In the genomic region with DNA sequence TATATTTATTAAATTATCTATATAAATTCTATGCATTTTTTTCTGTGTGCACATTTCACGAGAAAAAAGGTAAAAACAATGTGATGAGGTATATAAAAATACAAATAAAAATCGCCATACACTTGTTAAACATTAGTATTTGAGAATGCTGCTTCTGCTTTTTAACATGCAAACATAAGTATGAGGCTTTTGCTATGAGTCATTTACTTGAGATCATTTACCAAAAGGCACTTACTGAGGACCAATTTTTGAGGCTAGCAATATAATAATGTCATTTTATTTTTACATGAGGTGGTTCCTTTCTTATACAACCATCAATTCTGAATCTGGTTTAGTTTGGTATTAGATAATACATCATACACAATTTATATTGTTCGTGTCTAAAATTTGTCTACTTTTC, we compare ENCODE assay signal across 12 cellular contexts. TPM values are rescaled to one million over a fixed set of nuclear protein-coding genes. Genes with fewer than 3 reads are reported as not detected.
A peak's percentile ranks its signal among the peaks of the same experiment; 100 is the strongest.
DNase-seq lines count a peak whose midpoint lies in the region; ATAC-seq and TF ChIP-seq lines count a peak whose summit lies in the region.
"Had no signal": no experiment of that assay in that cellular context is flagged by ENCODE, and none has a peak within 500 bp of the region (broad histone marks: within the 10 kb centered on the region; RNA-seq: fewer than 3 reads in every experiment).

No MANE protein-coding gene starts in this region.

- H3K27me3 Mint-ChIP-seq in endothelial cell (ENCODE audit: unreplicated experiment): peaks cover 3% of the 10 kb centered on the region
- H3K27me3 Mint-ChIP-seq: activated CD4-positive, alpha-beta T cell treated with anti-CD3 and anti-CD28 coated beads, Interleukin-2, amount 10 ng/mL, durations not matched to agents 24 days and 14 days; activated naive CD8-positive, alpha-beta T cell had no signal

- H3K4me1 Mint-ChIP-seq in endothelial cell (ENCODE audit: unreplicated experiment): peaks cover under 1% of the 10 kb centered on the region

- TF ChIP-seq CTCF in endothelial cell (IDR thresholded peaks at IDR 0.05; ENCODE audit: unreplicated experiment) (no peak), adrenal gland (IDR thresholded peaks at IDR 0.05) (no peak), upper lobe of left lung (IDR thresholded peaks at IDR 0.05) (no peak), psoas muscle (IDR thresholded peaks at IDR 0.05) (no peak)

- no peak overlapping the region for H3K4me3 Mint-ChIP-seq in endothelial cell (ENCODE audit: unreplicated experiment)
- H3K4me3 Mint-ChIP-seq: activated CD4-positive, alpha-beta T cell treated with anti-CD3 and anti-CD28 coated beads, Interleukin-2, amount 10 ng/mL, durations not matched to agents 24 days and 14 days; activated naive CD8-positive, alpha-beta T cell had no signal

- DNase-seq in SIG-M5 (lab: John Stamatoyannopoulos, UW) (peak; percentile 15), endothelial cell (ENCODE audit: low spot score) (no peak), adrenal gland (no peak), upper lobe of left lung (no peak), psoas muscle (no peak)
- DNase-seq: activated CD4-positive, alpha-beta T cell treated with anti-CD3 and anti-CD28 coated beads, Interleukin-2, amount 10 ng/mL, durations not matched to agents 24 days and 14 days had no signal

- no peak for TF ChIP-seq EP300 in upper lobe of left lung (IDR thresholded peaks at IDR 0.05)

- ATAC-seq in GM18519 (IDR thresholded peaks at IDR 0.05; ENCODE audit: low FRiP score, unreplicated experiment) (peak; percentile 68), GM21576 (IDR thresholded peaks at IDR 0.05; ENCODE audit: unreplicated experiment) (peak; percentile 84), HG03159 (IDR thresholded peaks at IDR 0.05; ENCODE audit: unreplicated experiment) (peak; percentile 96), upper lobe of left lung (ENCODE audit: low FRiP score in 2 of 2) (no peak), psoas muscle (no peak)

- no peak overlapping the region for H3K27ac Mint-ChIP-seq in endothelial cell (ENCODE audit: unreplicated experiment)
- H3K27ac Mint-ChIP-seq: activated naive CD8-positive, alpha-beta T cell had no signal

- WGBS in adrenal gland, 4 donors: 90 to 98% (median 95%) methylated on average over 3 of the region's 3 CpGs
- 71 to 87% methylated on average over 3 of the region's 3 CpGs for WGBS in upper lobe of left lung, 2 donors
- WGBS in psoas muscle, 3 donors: 95 to 96% (median 96%) methylated on average over 3 of the region's 3 CpGs

- no peak overlapping the region for H3K4me3 ChIP-seq in adrenal gland
- no peak overlapping the region for H3K4me3 ChIP-seq in upper lobe of left lung
- H3K4me3 ChIP-seq in psoas muscle: no peak overlapping the region
- H3K4me3 ChIP-seq: vagina had no signal

- no peak overlapping the region for H3K27ac ChIP-seq in adrenal gland
- H3K27ac ChIP-seq in upper lobe of left lung: no peak overlapping the region
- H3K27ac ChIP-seq in psoas muscle: no peak overlapping the region
- H3K27ac ChIP-seq: C4-2B, vagina had no signal

- H3K9me3 ChIP-seq in adrenal gland (replicated peaks in 1 of 3) (no peaks in the 10 kb centered on the region), upper lobe of left lung (no peaks in the 10 kb centered on the region), psoas muscle (no peaks in the 10 kb centered on the region)
- H3K9me3 ChIP-seq: vagina had no signal

- TF ChIP-seq POLR2A in adrenal gland (IDR thresholded peaks at IDR 0.05) (no peak), upper lobe of left lung (IDR thresholded peaks at IDR 0.05) (no peak)

- H3K27me3 ChIP-seq in adrenal gland (no peaks in the 10 kb centered on the region), upper lobe of left lung (no peaks in the 10 kb centered on the region), psoas muscle (ENCODE audit: insufficient read depth in 3 of 3, low read length in 2 of 3) (no peaks in the 10 kb centered on the region)
- H3K27me3 ChIP-seq: vagina had no signal

- H3K36me3 ChIP-seq in adrenal gland (replicated peaks in 1 of 2) (peaks cover 0 to 9% of the 10 kb centered on the region in 2 donors), upper lobe of left lung (peaks cover 0 to 14% (median 4%) of the 10 kb centered on the region in 4 donors), psoas muscle (ENCODE audit: insufficient read depth in 1 of 2, low read depth in 1 of 2) (peaks cover 0 to 28% of the 10 kb centered on the region in 2 donors)

- H3K9me3 Mint-ChIP-seq in endothelial cell (ENCODE audit: unreplicated experiment): no peaks in the 10 kb centered on the region
- H3K9me3 Mint-ChIP-seq: activated CD4-positive, alpha-beta T cell treated with anti-CD3 and anti-CD28 coated beads, Interleukin-2, amount 10 ng/mL, durations not matched to agents 24 days and 14 days had no signal

- H3K4me1 ChIP-seq in adrenal gland (replicated peaks in 1 of 2) (peaks cover 0 to 2% of the 10 kb centered on the region in 2 donors), upper lobe of left lung (no peaks in the 10 kb centered on the region), psoas muscle (peaks cover 16% of the 10 kb centered on the region)
- H3K4me1 ChIP-seq: vagina had no signal

- peaks cover 28% of the 10 kb centered on the region for H3K36me3 Mint-ChIP-seq in endothelial cell (ENCODE audit: low read depth, unreplicated experiment)

- intact Hi-C loops in adrenal gland (cut with DNase I): no loop called here
- intact Hi-C loops in psoas muscle (cut with DNase I): no loop called here

RNA-seq across cellular contexts. Expression of gene DCUN1D1, which starts 25.8 kb away (rescaled TPM):
- total RNA-seq in endothelial cell (ENCODE audit: unreplicated experiment): 48.1 TPM
- total RNA-seq in adrenal gland: 10 to 100 TPM; 12.7 to 51.9 (median 34.2) TPM
- 10 to 100 TPM in 1 of 3 donors, 1 to 10 TPM in 2; 5.5 to 37.7 (median 7.9) TPM for polyA plus RNA-seq in adrenal gland
- 10 to 100 TPM in 5 of 6 donors, 1 to 10 TPM in 1; 9.9 to 46.1 (median 27.2) TPM for total RNA-seq in upper lobe of left lung
- total RNA-seq in psoas muscle: 10 to 100 TPM; 41.5 to 97.8 (median 50.7) TPM
- polyA plus RNA-seq in psoas muscle: 10 to 100 TPM; 11.6 to 57.7 (median 25.8) TPM

Comparison
In these comparisons a context has a peak if more than half of its experiments do, and no peak if none do; other contexts are left out.
1. ATAC-seq: peak in GM18519 (single experiment), GM21576 (single experiment) and HG03159 (single experiment); none in upper lobe of left lung (0 of 2) and psoas muscle (0 of 4).